ENCODE assay signal across 14 cellular contexts in the genomic region with DNA sequence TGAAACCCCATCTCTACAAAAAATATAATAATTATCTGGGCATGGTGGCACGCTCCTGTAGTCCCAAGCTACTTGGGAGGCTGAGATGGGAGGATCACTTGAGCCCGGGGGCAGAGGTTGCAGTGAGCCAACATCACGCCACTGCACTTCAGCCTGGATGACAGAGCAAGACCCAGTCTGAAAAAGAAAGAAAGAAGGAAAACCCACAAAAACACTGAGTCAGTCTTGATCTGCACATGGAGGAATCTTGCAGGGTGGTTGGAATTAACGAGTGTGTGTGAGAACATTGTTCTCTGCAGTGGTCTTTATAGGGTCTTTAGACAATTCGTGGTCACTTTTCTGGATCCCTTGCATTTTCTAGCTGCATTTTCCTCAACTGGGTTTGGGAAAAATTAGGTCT. TPM values are rescaled to one million over a fixed set of nuclear protein-coding genes. Genes with fewer than 3 reads are reported as not detected.
DNase-seq lines count a peak whose midpoint lies in the region; ATAC-seq, FAIRE-seq and TF ChIP-seq lines count a peak whose summit lies in the region.
"Had no signal": no experiment of that assay in that cellular context is flagged by ENCODE, and none has a peak within 500 bp of the region (broad histone marks: within the 10 kb centered on the region; RNA-seq: fewer than 3 reads in every experiment).

No MANE protein-coding gene starts in this region.

- DNase-seq in Daoy (ENCODE audit: low read depth), result peak; percentile 30
- peak; percentile 8 for DNase-seq in RPMI7951 (ENCODE audit: low read depth)
- DNase-seq in glomerular visceral epithelial cell (ENCODE audit: extremely low spot score), result peak; percentile 38
- DNase-seq in osteocyte (ENCODE audit: extremely low spot score, unreplicated experiment), result no peak
- DNase-seq in NCI-H82 treated with DMSO at 0.1 percent for 48 hours (lab: John Stamatoyannopoulos, UW; ENCODE audit: unreplicated experiment), result no peak
- no peak for DNase-seq in H54 (ENCODE audit: insufficient read length, low spot score)
- no peak for DNase-seq in OCI-LY7 (ENCODE audit: low spot score)
- DNase-seq: GOT3; NCI-H1694 treated with DMSO at 0.1 percent for 48 hours; NCI-H82; stimulated activated CD4-positive, alpha-beta T cell treated with anti-CD3 and anti-CD28 coated beads, Interleukin-12 subunit alpha, Interleukin-12 subunit beta, amount 100 ng/mL, for 4 hours had no signal

- H3K4me1 ChIP-seq in OCI-LY7 (ENCODE audit: insufficient read depth, low read length, poor library complexity, severe bottlenecking), result peaks cover 11% of the 10 kb centered on the region

- no peaks in the 10 kb centered on the region for H3K36me3 ChIP-seq in OCI-LY7 (ENCODE audit: insufficient read depth, low read length)

- no peak for FAIRE-seq in H54 (lab: Jason Lieb, UNC)

- no peaks in the 10 kb centered on the region for H3K9me3 ChIP-seq in OCI-LY7 (ENCODE audit: low read length)

- H3K27ac Mint-ChIP-seq in osteocyte (ENCODE audit: unreplicated experiment), result peak overlapping the region; percentile 41

- POLR2A ChIA-PET in OCI-LY7 (lab: Charles Lee), result no interaction called here

- no peaks in the 10 kb centered on the region for H3K79me2 ChIP-seq in OCI-LY7 (ENCODE audit: insufficient read depth, low read depth, low read length)

- intact Hi-C loops in OCI-LY7 (cut with micrococcal nuclease; ENCODE audit: unreplicated experiment), result no loop called here

- no peaks in the 10 kb centered on the region for H3K9me3 Mint-ChIP-seq in osteocyte (ENCODE audit: unreplicated experiment)
- H3K9me3 Mint-ChIP-seq: activated naive CD4-positive, alpha-beta T cell treated with anti-CD3 and anti-CD28 coated beads, Interleukin-2, amount 50 U/mL, for 72 hours; CD14-positive monocyte had no signal

- peaks cover 5% of the 10 kb centered on the region for H4K20me1 ChIP-seq in OCI-LY7 (ENCODE audit: insufficient read depth, low read length)

- H3K4me2 ChIP-seq in OCI-LY7 (ENCODE audit: low read length), result no peak overlapping the region

- H3K4me3 Mint-ChIP-seq in osteocyte (ENCODE audit: unreplicated experiment), result no peak overlapping the region
- H3K4me3 Mint-ChIP-seq: CD14-positive monocyte had no signal

- TF ChIP-seq CTCF in osteocyte (IDR thresholded peaks at IDR 0.05) (no peak), OCI-LY7 (conservative IDR thresholded peaks at IDR 0.05; ENCODE audit: low read length) (no peak)

- no peaks in the 10 kb centered on the region for H3K9me2 ChIP-seq in OCI-LY7 (ENCODE audit: insufficient read depth, low read length)

- H3K36me3 Mint-ChIP-seq in osteocyte (ENCODE audit: unreplicated experiment), result peaks cover 4% of the 10 kb centered on the region
- H3K36me3 Mint-ChIP-seq: activated naive CD4-positive, alpha-beta T cell treated with anti-CD3 and anti-CD28 coated beads, Interleukin-2, amount 50 U/mL, for 72 hours had no signal

- no peak overlapping the region for H2AFZ ChIP-seq in OCI-LY7 (ENCODE audit: low read length)

- TF ChIP-seq POLR2A in H54 (IDR thresholded peaks at IDR 0.05; ENCODE audit: low read depth, low read length), result no peak

- no peak overlapping the region for H3K4me3 ChIP-seq in OCI-LY7 (ENCODE audit: low read depth, low read length, poor library complexity, severe bottlenecking)

- ATAC-seq in HG03460 (IDR thresholded peaks at IDR 0.05; ENCODE audit: unreplicated experiment), result no peak

- BruUV-seq in OCI-LY7 (replicated peaks; lab: Mats Ljungman, UMichigan), result no TSS peak

- CTCF ChIA-PET in OCI-LY7 (lab: Charles Lee; ENCODE audit: unreplicated experiment), result interaction anchor here (0.6 to 0.8 kb wide), 2 partner anchors 24 to 41 kb away, joined by 3 to 4 read pairs; no protein-coding TSS in a partner anchor

- H3K4me1 Mint-ChIP-seq in osteocyte (ENCODE audit: unreplicated experiment), result peaks cover 59% of the 10 kb centered on the region

- no peaks in the 10 kb centered on the region for H3K27me3 Mint-ChIP-seq in osteocyte (ENCODE audit: unreplicated experiment)

- H3K27ac ChIP-seq in OCI-LY7 (ENCODE audit: low read depth, low read length, poor library complexity, severe bottlenecking), result no peak overlapping the region

RNA-seq across cellular contexts. Expression of gene ADD1, which starts 23.2 kb away (rescaled TPM):
- total RNA-seq in Daoy (2014; rRNA removed; shearing (Covaris generic)), result 101 and 111 TPM in 2 replicates
- total RNA-seq in RPMI7951 (2014; rRNA removed; shearing (Covaris generic)), result 115 and 136 TPM in 2 replicates
- total RNA-seq in osteocyte (273 and 274 TPM in 2 replicates), OCI-LY7 (2022) (108 TPM in 2 replicates)
- 77.1 and 85.3 TPM in 2 replicates for total RNA-seq in OCI-LY7 (2014; rRNA removed; shearing (Covaris generic))

Comparison
In these comparisons a context has a peak if more than half of its experiments do, and no peak if none do; other contexts are left out.
1. DNase-seq: peak in Daoy (single experiment), RPMI7951 (single experiment) and glomerular visceral epithelial cell (single experiment); none in osteocyte (single experiment), NCI-H82 treated with DMSO at 0.1 percent for 48 hours (single experiment), H54 (single experiment) and OCI-LY7 (single experiment).